In genomic region chr1:37288900-37289299, GRCh38 we compare ENCODE assay signal across 9 cellular contexts.
DNase-seq lines count a peak whose midpoint lies in the region; ATAC-seq, FAIRE-seq and TF ChIP-seq lines count a peak whose summit lies in the region.
"Had no signal": no experiment of that assay in that cellular context is flagged by ENCODE, and none has a peak within 500 bp of the region (broad histone marks: within the 10 kb centered on the region; RNA-seq: fewer than 3 reads in every experiment).

No MANE protein-coding gene starts in this region.

- H3K4me1 Mint-ChIP-seq in activated B cell treated with CpG ODN at 0.5 μM for 24 hours (peaks cover 61% of the 10 kb centered on the region), Calu3 (ENCODE audit: low read depth, unreplicated experiment) (no peaks in the 10 kb centered on the region)

- H3K4me3 Mint-ChIP-seq in activated B cell treated with CpG ODN at 0.5 μM for 24 hours (peak overlapping the region; percentile 64), Calu3 (ENCODE audit: low read depth, unreplicated experiment) (no peak overlapping the region)

- ATAC-seq in GM18502 (IDR thresholded peaks at IDR 0.05; ENCODE audit: poor library complexity, unreplicated experiment) (peak; percentile 94), HG03196 (IDR thresholded peaks at IDR 0.05; ENCODE audit: unreplicated experiment) (peak; percentile 95), activated B cell treated with CpG ODN at 0.5 μM for 24 hours (ENCODE audit: low read depth) (peak; percentile 98)

- H3K27ac Mint-ChIP-seq in activated B cell treated with CpG ODN at 0.5 μM for 24 hours (peak overlapping the region; percentile 97), Calu3 (ENCODE audit: unreplicated experiment) (no peak overlapping the region)

- no peak for FAIRE-seq in frontal cortex (lab: Jason Lieb, UNC)

- H3K27me3 Mint-ChIP-seq in activated B cell treated with CpG ODN at 0.5 μM for 24 hours: no peaks in the 10 kb centered on the region
- peaks cover 79% of the 10 kb centered on the region for H3K27me3 Mint-ChIP-seq in Calu3 (ENCODE audit: unreplicated experiment)

- H3K36me3 Mint-ChIP-seq in activated B cell treated with CpG ODN at 0.5 μM for 24 hours (ENCODE audit: low read depth): no peaks in the 10 kb centered on the region
- H3K36me3 Mint-ChIP-seq in Calu3 (ENCODE audit: insufficient read depth, unreplicated experiment): no peaks in the 10 kb centered on the region

- BruUV-seq in Calu3 (replicated peaks; lab: Mats Ljungman, UMichigan): no TSS peak

- TF ChIP-seq CTCF in GM20000 (IDR thresholded peaks at IDR 0.05; ENCODE audit: extremely low read depth, missing control alignments) (no peak), activated B cell treated with CpG ODN at 0.5 μM for 24 hours (IDR thresholded peaks at IDR 0.05) (no peak), Calu3 (IDR thresholded peaks at IDR 0.05; ENCODE audit: unreplicated experiment) (no peak)

- H3K9me3 Mint-ChIP-seq in activated B cell treated with CpG ODN at 0.5 μM for 24 hours (peaks cover 4% of the 10 kb centered on the region), Calu3 (ENCODE audit: low read depth, unreplicated experiment) (no peaks in the 10 kb centered on the region)

- DNase-seq in GM20000 (ENCODE audit: low spot score) (peak; percentile 84), activated B cell treated with CpG ODN at 0.5 μM for 24 hours (peak; percentile 55), frontal cortex (ENCODE audit: low spot score in 2 of 2) (no peak), AG20443 (ENCODE audit: low spot score) (no peak), Calu3 (no peak)
- no peak for DNase-seq in activated CD8-positive, alpha-beta memory T cell treated with anti-CD3 and anti-CD28 coated beads, Interleukin-2, amount 50 U/mL, for 4 hours
- DNase-seq: GDM1 had no signal

- CTCF ChIA-PET in activated B cell treated with CpG ODN at 0.5 μM for 24 hours (lab: Charles Lee) (interaction anchor here (1.1 kb wide), 1 partner anchor 23 kb away, joined by 3 read pairs; no protein-coding TSS in a partner anchor), Calu3 (lab: Charles Lee) (no interaction called here)

- intact Hi-C loops in activated B cell treated with CpG ODN at 0.5 μM for 24 hours (cut with micrococcal nuclease) (loop anchor here (2.0 to 5.0 kb wide), 2 partner anchors 14 to 403 kb away; partner anchors contain the start of gene CDCA8), Calu3 (cut with micrococcal nuclease; ENCODE audit: unreplicated experiment) (no loop called here)

- POLR2A ChIA-PET in activated B cell treated with CpG ODN at 0.5 μM for 24 hours (lab: Charles Lee): interaction anchor here (0.7 to 1.5 kb wide), 6 partner anchors 12 to 825 kb away, joined by 3 to 5 read pairs (median 4); partner anchors contain the start of gene MRPS15

Comparison
In these comparisons a context has a peak if more than half of its experiments do, and no peak if none do; other contexts are left out.
1. DNase-seq: peak in GM20000 (single experiment) and activated B cell treated with CpG ODN at 0.5 μM for 24 hours (single experiment); none in frontal cortex (0 of 2), AG20443 (single experiment), Calu3 (single experiment) and activated CD8-positive, alpha-beta memory T cell treated with anti-CD3 and anti-CD28 coated beads, Interleukin-2, amount 50 U/mL, for 4 hours (single experiment).
2. Peak in every context shown above with its lines, with median percentiles within 50 percentile points of each other: ATAC-seq.